Comparison of ENCODE assay signal across 8 cellular contexts in genomic region chr15:44711356-44712107, GRCh38. TPM values are rescaled to one million over a fixed set of nuclear protein-coding genes. Genes with fewer than 3 reads are reported as not detected.
DNase-seq lines count a peak whose midpoint lies in the region; ATAC-seq and TF ChIP-seq lines count a peak whose summit lies in the region.

TSS of gene B2M (plus strand) at chr15:44711517. CDS start at chr15:44711547, 30 bp downstream.

- peaks cover 33 to 45% (median 43%) of the 10 kb centered on the region in 10 experiments for H3K4me1 ChIP-seq in BLaER1 treated with 17β-estradiol and CSF1 and Interleukin-3, amounts not matched to agents 10 nM and 100 nM
- peaks cover 18 to 51% of the 10 kb centered on the region in 2 donors for H3K4me1 ChIP-seq in left lung

- no peaks in the 10 kb centered on the region for H3K27me3 ChIP-seq in BLaER1 treated with 17β-estradiol and CSF1 and Interleukin-3, amounts not matched to agents 10 nM and 100 nM
- H3K27me3 ChIP-seq in left lung: no peaks in the 10 kb centered on the region

- ATAC-seq in GM19351 (IDR thresholded peaks at IDR 0.05; ENCODE audit: unreplicated experiment) (peak; percentile 77), HG03521 (IDR thresholded peaks at IDR 0.05; ENCODE audit: unreplicated experiment) (peak; percentile 75), left lung (peak; percentile 88)

- H3K4me2 ChIP-seq in BLaER1 treated with 17β-estradiol and CSF1 and Interleukin-3, amounts not matched to agents 10 nM and 100 nM: peak within 1 kb of the TSS; percentile 81 to 97 (median 88)

- peak within 1 kb of the TSS; percentile 86 to 98 (median 96) for H3K4me3 ChIP-seq in BLaER1 treated with 17β-estradiol and CSF1 and Interleukin-3, amounts not matched to agents 10 nM and 100 nM
- H3K4me3 ChIP-seq in left lung: peak within 1 kb of the TSS; percentile 62 to 92

- H3K9me3 ChIP-seq in BLaER1 treated with 17β-estradiol and CSF1 and Interleukin-3, amounts not matched to agents 10 nM and 100 nM (replicated peaks in 1 of 11): peaks cover 0 to 5% (median 0%) of the 10 kb centered on the region in 11 experiments; a peak in 3 of 22 replicates
- H3K9me3 ChIP-seq in left lung: no peaks in the 10 kb centered on the region

- peak within 1 kb of the TSS; percentile 99 for H3K27ac Mint-ChIP-seq in dendritic cell treated with granulocyte-macrophage colony-stimulating factor and Interleukin-4, amounts not matched to agents 40 ng/mL and 50 ng/mL, for 4 days

- intact Hi-C loops in dendritic cell treated with granulocyte-macrophage colony-stimulating factor and Interleukin-4, amounts not matched to agents 40 ng/mL and 50 ng/mL, for 4 days (cut with micrococcal nuclease): loop anchor here (1.0 kb wide), 1 partner anchor 17 kb away; no protein-coding TSS in a partner anchor
- intact Hi-C loops in left lung (cut with DNase I): no loop called here

- H3K36me3 Mint-ChIP-seq in dendritic cell treated with granulocyte-macrophage colony-stimulating factor and Interleukin-4, amounts not matched to agents 40 ng/mL and 50 ng/mL, for 4 days (ENCODE audit: low read depth): peaks cover 79% of the 10 kb centered on the region

- DNase-seq in NCI-H748 (lab: John Stamatoyannopoulos, UW; ENCODE audit: unreplicated experiment) (peak; percentile 92), left lung (peak; percentile 94 to 95)
- peak; percentile 96 for DNase-seq in activated CD4-positive, alpha-beta T cell treated with anti-CD3 and anti-CD28 coated beads, Interleukin-2, amount 50 U/mL, for 1 hour
- peak; percentile 95 to 97 for DNase-seq in stimulated activated CD4-positive, alpha-beta T cell treated with anti-CD3 and anti-CD28 coated beads, Interleukin-2, amount 100 ng/mL, for 48 hours

- H4K20me1 ChIP-seq in BLaER1 treated with 17β-estradiol and CSF1 and Interleukin-3, amounts not matched to agents 10 nM and 100 nM: peaks cover 48 to 52% (median 50%) of the 10 kb centered on the region in 11 experiments

- peak within 1 kb of the TSS; percentile 95 for H3K4me3 Mint-ChIP-seq in dendritic cell treated with granulocyte-macrophage colony-stimulating factor and Interleukin-4, amounts not matched to agents 40 ng/mL and 50 ng/mL, for 4 days

- H3K9me3 Mint-ChIP-seq in dendritic cell treated with granulocyte-macrophage colony-stimulating factor and Interleukin-4, amounts not matched to agents 40 ng/mL and 50 ng/mL, for 4 days: no peaks in the 10 kb centered on the region

- TF ChIP-seq CTCF in left lung (IDR thresholded peaks at IDR 0.05): no peak

- peaks cover 27 to 48% (median 38%) of the 10 kb centered on the region in 11 experiments for H3K36me3 ChIP-seq in BLaER1 treated with 17β-estradiol and CSF1 and Interleukin-3, amounts not matched to agents 10 nM and 100 nM
- H3K36me3 ChIP-seq in left lung: peaks cover 0 to 37% of the 10 kb centered on the region in 2 donors

- peaks cover 38% of the 10 kb centered on the region for H3K4me1 Mint-ChIP-seq in dendritic cell treated with granulocyte-macrophage colony-stimulating factor and Interleukin-4, amounts not matched to agents 40 ng/mL and 50 ng/mL, for 4 days (ENCODE audit: low read depth)

- peak within 1 kb of the TSS; percentile 97 to 100 (median 99) for H3K9ac ChIP-seq in BLaER1 treated with 17β-estradiol and CSF1 and Interleukin-3, amounts not matched to agents 10 nM and 100 nM

- H3K27me3 Mint-ChIP-seq in dendritic cell treated with granulocyte-macrophage colony-stimulating factor and Interleukin-4, amounts not matched to agents 40 ng/mL and 50 ng/mL, for 4 days: no peaks in the 10 kb centered on the region

- H3K27ac ChIP-seq in BLaER1 treated with 17β-estradiol and CSF1 and Interleukin-3, amounts not matched to agents 10 nM and 100 nM: peak within 1 kb of the TSS; percentile 97 to 100 (median 99)
- H3K27ac ChIP-seq in left lung: peak within 1 kb of the TSS; percentile 98 to 100

RNA-seq across cellular contexts. Expression of gene B2M, which starts in this region (rescaled TPM):
- total RNA-seq in left lung: 1,000 to 10,000 TPM; 4,127 to 5,072 TPM

Comparison
In these comparisons a context has a peak if more than half of its experiments do, and no peak if none do; other contexts are left out.
1. Peak in every context shown above with its lines: DNase-seq, ATAC-seq, H3K4me3 ChIP-seq and H3K27ac ChIP-seq.